37 cellular contexts compared by ENCODE assay signal in the genomic region with DNA sequence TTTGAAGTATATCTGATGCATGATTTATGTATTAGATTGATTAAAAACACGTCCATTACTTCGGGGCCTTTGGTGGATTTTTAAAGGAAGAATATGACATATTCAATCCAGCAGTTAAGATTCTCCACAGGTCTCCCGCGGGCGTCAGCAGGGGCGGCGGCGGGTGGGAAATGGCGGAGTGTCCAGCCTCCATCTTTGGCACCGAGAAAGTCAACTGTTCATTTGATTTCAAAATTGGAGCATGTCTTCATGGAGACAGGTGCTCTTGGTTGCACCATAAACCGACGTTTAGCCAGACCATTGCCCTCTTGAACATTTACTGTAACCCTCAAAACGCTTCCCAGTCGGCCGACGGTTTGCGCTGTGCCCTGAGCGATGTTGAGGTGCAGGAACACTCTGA. TPM values are rescaled to one million over a fixed set of nuclear protein-coding genes. Genes with fewer than 3 reads are reported as not detected.
A peak's percentile ranks its signal among the peaks of the same experiment; 100 is the strongest.
DNase-seq lines count a peak whose midpoint lies in the region; ATAC-seq and TF ChIP-seq lines count a peak whose summit lies in the region.
"Had no signal": no experiment of that assay in that cellular context is flagged by ENCODE, and none has a peak within 500 bp of the region (broad histone marks: within the 10 kb centered on the region; RNA-seq: fewer than 3 reads in every experiment).

No MANE protein-coding gene starts in this region.

- TF ChIP-seq POLR2A in esophagus muscularis mucosa (IDR thresholded peaks at IDR 0.05; ENCODE audit: low read depth), result no peak
- no peak for TF ChIP-seq POLR2A in testis (IDR thresholded peaks at IDR 0.05)

- H3K4me3 ChIP-seq in esophagus muscularis mucosa (no peak overlapping the region), testis (peak overlapping the region; percentile 21 to 26)
- H3K4me3 ChIP-seq: A549; BLaER1; BLaER1 treated with 17β-estradiol and CSF1 and Interleukin-3, amounts not matched to agents 10 nM and 100 nM had no signal

- peaks cover 5% of the 10 kb centered on the region for H3K36me3 Mint-ChIP-seq in mesothelial cell of epicardium
- H3K36me3 Mint-ChIP-seq: CD14-positive monocyte; CD4-positive, alpha-beta memory T cell; CD4-positive, CD25-positive, alpha-beta regulatory T cell; CD8-positive, alpha-beta T cell had no signal

- peak; percentile 80 for DNase-seq in esophagus muscularis mucosa (ENCODE audit: extremely low spot score)
- DNase-seq in mesothelial cell of epicardium (ENCODE audit: low spot score in 2 of 2, unreplicated experiment in 2 of 2), result no peak
- no peak for DNase-seq in testis
- DNase-seq in dermis blood vessel endothelial cell, result no peak
- DNase-seq in nucleus accumbens (lab: John Stamatoyannopoulos, UW), result no peak
- DNase-seq: 8988T; ACHN; AML-193; BE2C; C1 segment of cervical spinal cord; Caco-2; Calu3; CD4-positive, alpha-beta memory T cell; CD4-positive, alpha-beta T cell; CD4-positive, CD25-positive, alpha-beta regulatory T cell; CD8-positive, alpha-beta memory T cell; CD8-positive, alpha-beta T cell; COR-L47; DMS 273 treated with DMSO at 0.1 percent for 48 hours; DMS153; DMS53; DMS79; DMS79 treated with DMSO at 0.1 percent for 48 hours; DND-41; EL had no signal

- H3K27ac Mint-ChIP-seq in mesothelial cell of epicardium, result peak overlapping the region; percentile 34
- H3K27ac Mint-ChIP-seq: B cell; CD14-positive monocyte; CD4-positive, alpha-beta memory T cell; CD4-positive, alpha-beta T cell; CD4-positive, CD25-positive, alpha-beta regulatory T cell; CD8-positive, alpha-beta memory T cell; CD8-positive, alpha-beta T cell had no signal

- H3K4me1 Mint-ChIP-seq in mesothelial cell of epicardium, result peaks cover 49% of the 10 kb centered on the region
- H3K4me1 Mint-ChIP-seq: B cell; CD4-positive, alpha-beta memory T cell; CD4-positive, CD25-positive, alpha-beta regulatory T cell; CD8-positive, alpha-beta memory T cell had no signal

- peaks cover 8% of the 10 kb centered on the region for H3K9me3 Mint-ChIP-seq in mesothelial cell of epicardium
- H3K9me3 Mint-ChIP-seq: CD4-positive, alpha-beta T cell; CD8-positive, alpha-beta T cell had no signal

- no peaks in the 10 kb centered on the region for H3K9me3 ChIP-seq in esophagus muscularis mucosa
- no peaks in the 10 kb centered on the region for H3K9me3 ChIP-seq in testis
- H3K9me3 ChIP-seq: A549, BE2C, BLaER1, Caco-2 had no signal

- TF ChIP-seq CTCF in esophagus muscularis mucosa (IDR thresholded peaks at IDR 0.05), result no peak
- no peak for TF ChIP-seq CTCF in mesothelial cell of epicardium (IDR thresholded peaks at IDR 0.05; ENCODE audit: unreplicated experiment)
- TF ChIP-seq CTCF in testis (IDR thresholded peaks at IDR 0.05), result no peak

- no peaks in the 10 kb centered on the region for H3K27me3 ChIP-seq in esophagus muscularis mucosa
- no peaks in the 10 kb centered on the region for H3K27me3 ChIP-seq in testis
- H3K27me3 ChIP-seq: BE2C; BLaER1; BLaER1 treated with 17β-estradiol and CSF1 and Interleukin-3, amounts not matched to agents 10 nM and 100 nM had no signal

- H3K27ac ChIP-seq in esophagus muscularis mucosa (replicated peaks in 1 of 4) (no peak overlapping the region), testis (no peak overlapping the region)
- H3K27ac ChIP-seq: 22Rv1; A549; BLaER1; BLaER1 treated with 17β-estradiol and CSF1 and Interleukin-3, amounts not matched to agents 10 nM and 100 nM; C4-2B had no signal

- peaks cover 0 to 33% (median 14%) of the 10 kb centered on the region in 4 donors for H3K4me1 ChIP-seq in esophagus muscularis mucosa
- H3K4me1 ChIP-seq in testis, result no peaks in the 10 kb centered on the region
- H3K4me1 ChIP-seq: A549, BLaER1, Caco-2 had no signal

- H3K27me3 Mint-ChIP-seq in mesothelial cell of epicardium (ENCODE audit: low read depth), result no peaks in the 10 kb centered on the region
- H3K27me3 Mint-ChIP-seq: CD4-positive, alpha-beta T cell had no signal

- no peak overlapping the region for H3K4me3 Mint-ChIP-seq in mesothelial cell of epicardium
- H3K4me3 Mint-ChIP-seq: B cell; CD14-positive monocyte; CD4-positive, alpha-beta memory T cell; CD4-positive, alpha-beta T cell; CD4-positive, CD25-positive, alpha-beta regulatory T cell; CD8-positive, alpha-beta memory T cell; CD8-positive, alpha-beta T cell had no signal

- WGBS in esophagus muscularis mucosa, result 91% methylated on average over 18 of the region's 18 CpGs
- 75 to 77% methylated on average over 15 to 18 of the region's 18 CpGs for WGBS in testis, 2 donors

- TF ChIP-seq EP300 in esophagus muscularis mucosa (IDR thresholded peaks at IDR 0.05), result no peak

- H3K36me3 ChIP-seq in esophagus muscularis mucosa (no peaks in the 10 kb centered on the region), testis (ENCODE audit: low read depth, missing control alignments) (no peaks in the 10 kb centered on the region)
- H3K36me3 ChIP-seq: BE2C; BLaER1; BLaER1 treated with 17β-estradiol and CSF1 and Interleukin-3, amounts not matched to agents 10 nM and 100 nM had no signal

- intact Hi-C loops in esophagus muscularis mucosa (cut with DNase I) (no loop called here), testis (cut with DNase I; ENCODE audit: low total_unique reads) (no loop called here)

- ATAC-seq in HG03460 (IDR thresholded peaks at IDR 0.05; ENCODE audit: unreplicated experiment), result no peak
- ATAC-seq: A549; CD8-positive, alpha-beta T cell had no signal

RNA-seq across cellular contexts. Expression of a gene that starts 7.2 kb away (rescaled TPM):
- total RNA-seq in esophagus muscularis mucosa (1 to 10 TPM in 1 of 4 donors, under 1 TPM in 2, not detected in 1; 0.63 to 3.3 (median 0.71) TPM), mesothelial cell of epicardium (0.86 to 1.2 TPM (median 0.91 TPM) in 3 replicates), testis (1 to 10 TPM; 6.0 to 9.6 TPM), dermis blood vessel endothelial cell (not detected in 2 replicates)
- 1.1 TPM for polyA plus RNA-seq in testis (ENCODE audit: insufficient read depth, low read depth, low replicate concordance)
- total RNA-seq: A172; A673; B cell; Caco-2; Calu3; CD4-positive, alpha-beta memory T cell; CD4-positive, alpha-beta T cell; CD4-positive, CD25-positive, alpha-beta regulatory T cell; CD8-positive, alpha-beta memory T cell; CD8-positive, alpha-beta T cell; Daoy had no signal
- polyA plus RNA-seq: A549; BJ; CD14-positive monocyte; CD4-positive, alpha-beta memory T cell; CD4-positive, CD25-positive, alpha-beta regulatory T cell; CD8-positive, alpha-beta memory T cell had no signal

Comparison
In these comparisons a context has a peak if more than half of its experiments do, and no peak if none do; other contexts are left out.
1. H3K4me3 ChIP-seq: peak in testis (2 of 2); none in esophagus muscularis mucosa (0 of 4).